Comparison of ENCODE assay signal across 35 cellular contexts in the genomic region with DNA sequence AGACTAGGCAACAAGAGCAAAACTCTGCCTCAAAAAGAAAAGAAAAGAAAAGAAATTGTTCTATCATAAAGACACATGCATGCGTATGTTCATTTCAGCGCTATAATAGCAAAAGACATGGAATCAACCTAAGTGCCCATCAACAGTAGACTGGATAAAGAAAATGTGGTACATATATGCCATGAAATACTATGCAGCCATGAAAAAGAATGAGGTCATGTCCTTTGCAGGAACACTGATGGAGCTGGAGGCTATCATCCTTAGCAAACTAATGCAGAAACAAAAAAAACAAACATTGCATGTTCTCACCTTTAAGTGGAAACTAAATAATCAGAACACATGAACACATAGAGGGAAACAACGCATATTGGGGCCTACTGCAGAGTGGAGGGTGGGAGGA. TPM values are rescaled to one million over a fixed set of nuclear protein-coding genes. Genes with fewer than 3 reads are reported as not detected.
"Had no signal": no experiment of that assay in that cellular context is flagged by ENCODE, and none has a peak within 500 bp of the region (broad histone marks: within the 10 kb centered on the region; RNA-seq: fewer than 3 reads in every experiment).

No MANE protein-coding gene starts in this region.

- H3K4me1 ChIP-seq: adrenal gland, ascending aorta, body of pancreas, breast epithelium had no signal

- H3K27me3 ChIP-seq: adrenal gland, ascending aorta, body of pancreas, brain microvascular endothelial cell, breast epithelium, cardiac muscle cell had no signal

- H3K27ac ChIP-seq: adrenal gland, ascending aorta, body of pancreas, brain microvascular endothelial cell, breast epithelium, cardiac muscle cell had no signal

- H3K4me3 ChIP-seq: adrenal gland, ascending aorta, body of pancreas, breast epithelium, cardiac muscle cell had no signal

- H3K36me3 ChIP-seq: adrenal gland, ascending aorta, brain microvascular endothelial cell, breast epithelium, cardiac muscle cell had no signal

- ATAC-seq: activated naive CD4-positive, alpha-beta T cell treated with anti-CD3 and anti-CD28 coated beads, Interleukin-2, amount 50 U/mL, for 72 hours; activated naive CD8-positive, alpha-beta T cell treated with anti-CD3 and anti-CD28 coated beads, Interleukin-2, amount 50 U/mL, for 24 hours; activated T-cell treated with anti-CD3 and anti-CD28 coated beads, Interleukin-2, amount 50 U/mL, for 4 hours; activated T-cell treated with anti-CD3 and anti-CD28 coated beads, Interleukin-2, amount 50 U/mL, for 72 hours; activated T-helper 17 cell treated with anti-CD3 and anti-CD28 coated beads, Interleukin-2, amount 50 U/mL, for 72 hours; body of pancreas had no signal

- FAIRE-seq: astrocyte, bronchial epithelial cell had no signal

- DNase-seq: activated effector memory CD4-positive, alpha-beta T cell treated with anti-CD3 and anti-CD28 coated beads, Interleukin-2, amount 50 U/mL, for 16 hours; activated effector memory CD4-positive, alpha-beta T cell treated with Interleukin-2 at 50 U/mL for 16 hours; activated gamma-delta T cell; activated gamma-delta T cell treated with Interleukin-2 at 50 U/mL for 16 hours; activated naive CD4-positive, alpha-beta T cell; activated naive CD4-positive, alpha-beta T cell treated with anti-CD3 and anti-CD28 coated beads for 36 hours; activated naive CD4-positive, alpha-beta T cell treated with anti-CD3 and anti-CD28 coated beads, Interleukin-2, amount 10 ng/mL, durations not matched to agents 7 days and 5 days; activated naive CD4-positive, alpha-beta T cell treated with anti-CD3 and anti-CD28 coated beads, Interleukin-2, amount 50 U/mL, for 16 hours; activated naive CD4-positive, alpha-beta T cell treated with Interleukin-2 at 50 U/mL for 16 hours; activated naive CD8-positive, alpha-beta T cell treated with anti-CD3 and anti-CD28 coated beads for 36 hours; activated naive CD8-positive, alpha-beta T cell treated with anti-CD3 and anti-CD28 coated beads, Interleukin-2, amount 10 ng/mL, durations not matched to agents 7 days and 5 days; activated naive CD8-positive, alpha-beta T cell treated with anti-CD3 and anti-CD28 coated beads, Interleukin-2, amount 50 U/mL, for 24 hours; activated T-cell treated with anti-CD3 and anti-CD28 coated beads, Interleukin-2, amount 50 U/mL, for 1 hour; activated T-cell treated with anti-CD3 and anti-CD28 coated beads, Interleukin-2, amount 50 U/mL, for 24 hours; activated T-cell treated with anti-CD3 and anti-CD28 coated beads, Interleukin-2, amount 50 U/mL, for 4 hours; activated T-cell treated with anti-CD3 and anti-CD28 coated beads, Interleukin-2, amount 50 U/mL, for 48 hours; activated T-cell treated with anti-CD3 and anti-CD28 coated beads, Interleukin-2, amount 50 U/mL, for 72 hours; adrenal gland; amniotic stem cell; amygdala; anterior cingulate cortex; aorta; body of pancreas; brain microvascular endothelial cell; caudate nucleus; central memory CD4-positive, alpha-beta T cell; cerebellar nuclear complex had no signal

RNA-seq across cellular contexts. Expression of a gene that starts 6.3 kb away (rescaled TPM):
- total RNA-seq: activated T-helper 1 cell treated with anti-CD3 and anti-CD28 coated beads, Interleukin-12 subunit alpha, Interleukin-12 subunit beta, Interleukin-2, Interleukin-4 antibody, amounts not matched to agents 30 ng/mL and 10 ng/mL and 1 ng/mL, durations not matched to agents 14 hours and 24 hours and 36 hours; ascending aorta had no signal
